ENCODE assay signal across 12 cellular contexts in the genomic region with DNA sequence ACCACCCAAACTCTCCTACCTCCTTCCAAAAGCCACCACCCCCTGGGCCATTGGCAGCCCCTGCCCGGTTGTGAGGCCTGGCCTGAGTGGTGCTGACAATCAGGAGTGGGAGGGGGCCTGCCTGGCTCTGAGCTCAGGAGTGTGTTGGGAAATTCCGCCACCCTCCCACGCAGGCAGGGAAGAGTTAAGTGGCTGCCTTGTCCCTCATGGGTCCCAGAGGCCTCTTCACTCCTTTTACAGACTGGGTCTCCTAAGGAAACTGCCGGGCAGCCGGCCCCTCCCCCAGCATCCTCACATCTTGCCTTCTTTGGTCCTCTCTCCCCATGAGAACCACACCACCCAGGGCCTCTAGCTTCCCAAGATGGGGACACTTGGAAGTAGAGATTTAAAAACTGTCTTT. TPM values are rescaled to one million over a fixed set of nuclear protein-coding genes. Genes with fewer than 3 reads are reported as not detected.
A peak's percentile ranks its signal among the peaks of the same experiment; 100 is the strongest.
DNase-seq lines count a peak whose midpoint lies in the region; ATAC-seq and TF ChIP-seq lines count a peak whose summit lies in the region.
"Had no signal": no experiment of that assay in that cellular context is flagged by ENCODE, and none has a peak within 500 bp of the region (broad histone marks: within the 10 kb centered on the region; RNA-seq: fewer than 3 reads in every experiment).

No MANE protein-coding gene starts in this region.

- H3K27me3 Mint-ChIP-seq in MCF 10A (ENCODE audit: insufficient read depth, unreplicated experiment), result no peaks in the 10 kb centered on the region

- no peak overlapping the region for H3K4me3 Mint-ChIP-seq in MCF 10A (ENCODE audit: unreplicated experiment)

- DNase-seq in Right ventricle myocardium superior (peak; percentile 63), cardiac septum (ENCODE audit: low spot score) (no peak), esophagus squamous epithelium (lab: John Stamatoyannopoulos, UW) (no peak), NCI-H1930 (lab: John Stamatoyannopoulos, UW) (no peak), foreskin keratinocyte (no peak), hepatic stellate cell (ENCODE audit: low spot score) (no peak), MCF 10A (ENCODE audit: unreplicated experiment) (no peak)
- DNase-seq: left lung, NCI-H1417 treated with DMSO at 0.1 percent for 48 hours had no signal

- CTCF ChIA-PET in MCF 10A (lab: Yijun Ruan, JAX), result interaction anchor here (0.6 to 3.4 kb wide), 11 partner anchors 9 to 268 kb away, joined by 3 to 24 read pairs (median 4); no protein-coding TSS in a partner anchor

- no peak for TF ChIP-seq RAD21 in neural cell (conservative IDR thresholded peaks at IDR 0.05)

- intact Hi-C loops in Right ventricle myocardium superior (cut with DNase I), result no loop called here
- intact Hi-C loops in cardiac septum (cut with DNase I), result loop anchor here (2.0 to 5.0 kb wide), 2 partner anchors 45 kb away; a partner anchor contains a TSS
- intact Hi-C loops in esophagus squamous epithelium (cut with DNase I), result no loop called here
- intact Hi-C loops in MCF 10A (cut with micrococcal nuclease), result loop anchor here (5.0 kb wide), 2 partner anchors 45 to 110 kb away; a partner anchor contains a TSS

- H3K36me3 Mint-ChIP-seq in MCF 10A (ENCODE audit: insufficient read depth, unreplicated experiment), result peaks cover 6% of the 10 kb centered on the region

- TF ChIP-seq POLR2A in esophagus squamous epithelium (IDR thresholded peaks at IDR 0.05), result no peak

- no peak for TF ChIP-seq EP300 in neural cell (conservative IDR thresholded peaks at IDR 0.05; ENCODE audit: poor library complexity, severe bottlenecking)

- no TSS peak for BruUV-seq in MCF 10A (replicated peaks; lab: Mats Ljungman, UMichigan)

- H3K79me2 ChIP-seq in neural cell (replicated peaks; ENCODE audit: insufficient read depth, low read length), result no peaks in the 10 kb centered on the region

- no peak overlapping the region for H3K4me2 ChIP-seq in neural cell (ENCODE audit: low read length)

- H3F3A ChIP-seq in neural cell (ENCODE audit: insufficient read depth, low read length, poor library complexity, severe bottlenecking), result no peaks in the 10 kb centered on the region

- H3K4me1 ChIP-seq in esophagus squamous epithelium, result peaks cover 43 to 99% (median 92%) of the 10 kb centered on the region in 3 donors
- H3K4me1 ChIP-seq in foreskin keratinocyte, result peaks cover 6% of the 10 kb centered on the region

- peak overlapping the region in 2 of 4 donors; percentile 8 to 12 for H3K4me3 ChIP-seq in esophagus squamous epithelium
- peak overlapping the region; percentile 22 for H3K4me3 ChIP-seq in neural cell (ENCODE audit: low read length)
- H3K4me3 ChIP-seq: left lung had no signal

- 33 to 65% methylated on average over 3 to 5 of the region's 5 CpGs for WGBS in esophagus squamous epithelium, 2 donors

- H3K4me1 Mint-ChIP-seq in MCF 10A (ENCODE audit: insufficient read depth, unreplicated experiment), result peaks cover 51% of the 10 kb centered on the region

- POLR2A ChIA-PET in MCF 10A (lab: Yijun Ruan, JAX), result interaction anchor here (1.1 to 1.2 kb wide), 2 partner anchors 10 to 48 kb away, joined by 3 read pairs; a partner anchor contains a TSS

- H3K27ac ChIP-seq in esophagus squamous epithelium, result peak overlapping the region; percentile 80 to 89 (median 88)
- H3K27ac ChIP-seq in neural cell (ENCODE audit: low read length), result peak overlapping the region; percentile 47
- H3K27ac ChIP-seq in foreskin keratinocyte, result no peak overlapping the region
- H3K27ac ChIP-seq: left lung had no signal

- no peak overlapping the region for H3K27ac Mint-ChIP-seq in MCF 10A (ENCODE audit: low read depth, unreplicated experiment)

- peak overlapping the region; percentile 14 for H2AFZ ChIP-seq in neural cell (ENCODE audit: low read depth, low read length)

- H3K27me3 ChIP-seq in esophagus squamous epithelium (no peaks in the 10 kb centered on the region), neural cell (ENCODE audit: insufficient read depth, low read depth, low read length) (no peaks in the 10 kb centered on the region), foreskin keratinocyte (no peaks in the 10 kb centered on the region)
- H3K27me3 ChIP-seq: left lung had no signal

- H3K36me3 ChIP-seq in esophagus squamous epithelium (no peaks in the 10 kb centered on the region), neural cell (ENCODE audit: insufficient read depth, low read length) (no peaks in the 10 kb centered on the region)
- H3K36me3 ChIP-seq: left lung had no signal

- peak overlapping the region; percentile 36 for H3K9ac ChIP-seq in neural cell (ENCODE audit: low read length)

- no peaks in the 10 kb centered on the region for H4K20me1 ChIP-seq in neural cell (ENCODE audit: insufficient read depth)

- no peaks in the 10 kb centered on the region for H3K9me2 ChIP-seq in neural cell (ENCODE audit: insufficient read depth, low read length)

- no peak for ATAC-seq in Right ventricle myocardium superior (ENCODE audit: poor library complexity)
- ATAC-seq in foreskin keratinocyte, result no peak
- ATAC-seq: activated naive CD4-positive, alpha-beta T cell treated with anti-CD3 and anti-CD28 coated beads, Interleukin-2, amount 50 U/mL, for 72 hours; Panc1 had no signal

- H3K9me3 ChIP-seq in esophagus squamous epithelium (no peaks in the 10 kb centered on the region), neural cell (ENCODE audit: low read length) (no peaks in the 10 kb centered on the region)

- H3K9me3 Mint-ChIP-seq in MCF 10A (ENCODE audit: unreplicated experiment), result peaks cover 8% of the 10 kb centered on the region

- TF ChIP-seq CTCF in esophagus squamous epithelium (IDR thresholded peaks at IDR 0.05) (no peak), neural cell (IDR thresholded peaks at IDR 0.05; ENCODE audit: poor library complexity, severe bottlenecking) (no peak), foreskin keratinocyte (conservative IDR thresholded peaks at IDR 0.05) (no peak), MCF 10A (IDR thresholded peaks at IDR 0.05; ENCODE audit: unreplicated experiment) (no peak)

TF ChIP-seq in neural cell, 6 proteins besides CTCF, POLR2A, EP300 and RAD21:
- TF ChIP-seq, protein P1, sequence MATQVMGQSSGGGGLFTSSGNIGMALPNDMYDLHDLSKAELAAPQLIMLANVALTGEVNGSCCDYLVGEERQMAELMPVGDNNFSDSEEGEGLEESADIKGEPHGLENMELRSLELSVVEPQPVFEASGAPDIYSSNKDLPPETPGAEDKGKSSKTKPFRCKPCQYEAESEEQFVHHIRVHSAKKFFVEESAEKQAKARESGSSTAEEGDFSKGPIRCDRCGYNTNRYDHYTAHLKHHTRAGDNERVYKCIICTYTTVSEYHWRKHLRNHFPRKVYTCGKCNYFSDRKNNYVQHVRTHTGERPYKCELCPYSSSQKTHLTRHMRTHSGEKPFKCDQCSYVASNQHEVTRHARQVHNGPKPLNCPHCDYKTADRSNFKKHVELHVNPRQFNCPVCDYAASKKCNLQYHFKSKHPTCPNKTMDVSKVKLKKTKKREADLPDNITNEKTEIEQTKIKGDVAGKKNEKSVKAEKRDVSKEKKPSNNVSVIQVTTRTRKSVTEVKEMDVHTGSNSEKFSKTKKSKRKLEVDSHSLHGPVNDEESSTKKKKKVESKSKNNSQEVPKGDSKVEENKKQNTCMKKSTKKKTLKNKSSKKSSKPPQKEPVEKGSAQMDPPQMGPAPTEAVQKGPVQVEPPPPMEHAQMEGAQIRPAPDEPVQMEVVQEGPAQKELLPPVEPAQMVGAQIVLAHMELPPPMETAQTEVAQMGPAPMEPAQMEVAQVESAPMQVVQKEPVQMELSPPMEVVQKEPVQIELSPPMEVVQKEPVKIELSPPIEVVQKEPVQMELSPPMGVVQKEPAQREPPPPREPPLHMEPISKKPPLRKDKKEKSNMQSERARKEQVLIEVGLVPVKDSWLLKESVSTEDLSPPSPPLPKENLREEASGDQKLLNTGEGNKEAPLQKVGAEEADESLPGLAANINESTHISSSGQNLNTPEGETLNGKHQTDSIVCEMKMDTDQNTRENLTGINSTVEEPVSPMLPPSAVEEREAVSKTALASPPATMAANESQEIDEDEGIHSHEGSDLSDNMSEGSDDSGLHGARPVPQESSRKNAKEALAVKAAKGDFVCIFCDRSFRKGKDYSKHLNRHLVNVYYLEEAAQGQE (IDR thresholded peaks at IDR 0.05; ENCODE audit: borderline replicate concordance), result peak; percentile 13
- TF ChIP-seq MXI1 (conservative IDR thresholded peaks at IDR 0.05; ENCODE audit: poor library complexity, severe bottlenecking) (no peak), TAF1 (IDR thresholded peaks at IDR 0.05; ENCODE audit: low read depth) (no peak), POLR2AphosphoS5 (IDR thresholded peaks at IDR 0.05) (no peak), SMC3 (conservative IDR thresholded peaks at IDR 0.05; ENCODE audit: poor library complexity) (no peak)

RNA-seq across cellular contexts. Expression of a gene that starts 47.3 kb away (rescaled TPM):
- total RNA-seq in Right ventricle myocardium superior (27.9 TPM), cardiac septum (18.9 TPM), esophagus squamous epithelium (10 to 100 TPM in 2 of 4 donors, 1 to 10 TPM in 2; 8.9 to 15.4 (median 11.9) TPM), foreskin keratinocyte (4.1 and 4.4 TPM in 2 replicates), MCF 10A (2022) (4.3 and 7.1 TPM in 2 replicates)
- polyA plus RNA-seq in neural cell (0.32 and 0.48 TPM in 2 replicates), foreskin keratinocyte (0.62 and 0.67 TPM in 2 replicates)
- 0.73 and 1.0 TPM in 2 replicates for polyA minus RNA-seq in neural cell

Comparison
In these comparisons a context has a peak if more than half of its experiments do, and no peak if none do; other contexts are left out.
1. intact Hi-C loops: an anchor here in cardiac septum (2.0 to 5.0 kb wide) and MCF 10A (5.0 kb wide); none called in Right ventricle myocardium superior and esophagus squamous epithelium.